ENCODE assay signal across 6 cellular contexts in genomic region chr6:10071631-10072220, GRCh38.
"Had no signal": no experiment of that assay in that cellular context is flagged by ENCODE, and none has a peak within 500 bp of the region (broad histone marks: within the 10 kb centered on the region; RNA-seq: fewer than 3 reads in every experiment).

No MANE protein-coding gene starts in this region.

- DNase-seq: GM23248, GOT3, H7, HFFc6, IMR-90 had no signal

- ATAC-seq: HCT116 had no signal

- H3K4me3 Mint-ChIP-seq: HFFc6 had no signal

- H3K27ac Mint-ChIP-seq: HFFc6 had no signal
